16 cellular contexts compared by ENCODE assay signal in genomic region chr18:35500113-35500512, GRCh38. TPM values are rescaled to one million over a fixed set of nuclear protein-coding genes. Genes with fewer than 3 reads are reported as not detected.
A peak's percentile ranks its signal among the peaks of the same experiment; 100 is the strongest.
DNase-seq lines count a peak whose midpoint lies in the region; ATAC-seq, FAIRE-seq and TF ChIP-seq lines count a peak whose summit lies in the region.
"Had no signal": no experiment of that assay in that cellular context is flagged by ENCODE, and none has a peak within 500 bp of the region (broad histone marks: within the 10 kb centered on the region; RNA-seq: fewer than 3 reads in every experiment).

No MANE protein-coding gene starts in this region.

- in situ Hi-C loops in K562 (cut with MboI), result no loop called here

- no peak overlapping the region for H3K9ac ChIP-seq in K562 (ENCODE audit: insufficient read depth in 1 of 2, low read depth in 2 of 2, low read length in 2 of 2)
- H3K9ac ChIP-seq: SK-N-SH had no signal

- CTCF ChIA-PET in K562 (lab: Yijun Ruan, JAX; ENCODE audit: low intra/inter-chr PET ratio), result no interaction called here

- H3K9me3 Mint-ChIP-seq in CD4-positive, CD25-positive, alpha-beta regulatory T cell, result peaks cover 0 to 2% (median 0%) of the 10 kb centered on the region in 7 donors
- H3K9me3 Mint-ChIP-seq in memory B cell, result no peaks in the 10 kb centered on the region
- H3K9me3 Mint-ChIP-seq: H9 had no signal

- H3K4me1 Mint-ChIP-seq in CD4-positive, CD25-positive, alpha-beta regulatory T cell, result peaks cover 12 to 40% (median 31%) of the 10 kb centered on the region in 4 donors
- H3K4me1 Mint-ChIP-seq in memory B cell, result peaks cover 23% of the 10 kb centered on the region

- TF ChIP-seq POLR2A in K562 (conservative IDR thresholded peaks at IDR 0.05) (no peak), erythroblast (IDR thresholded peaks at IDR 0.05; ENCODE audit: low read length) (no peak)

- no peak overlapping the region for H3K4me2 ChIP-seq in K562 (ENCODE audit: insufficient read depth, low read length)
- H3K4me2 ChIP-seq: PC-9, SK-N-SH had no signal

- H3K4me1 ChIP-seq in CD4-positive, CD25-positive, alpha-beta regulatory T cell (ENCODE audit: control insufficient read depth, insufficient read depth, low read length, poor library complexity, severe bottlenecking), result peaks cover 9% of the 10 kb centered on the region
- H3K4me1 ChIP-seq in K562 (replicated peaks in 1 of 2; ENCODE audit: control insufficient read depth in 2 of 2, insufficient read depth in 2 of 2, low read length in 2 of 2), result peaks cover 8 to 27% of the 10 kb centered on the region in 2 experiments; a peak in 4 of 5 replicates
- H3K4me1 ChIP-seq: BE2C had no signal

- peaks cover 23% of the 10 kb centered on the region for H3K79me2 ChIP-seq in K562 (ENCODE audit: control insufficient read depth, insufficient read depth, low read length)

- TF ChIP-seq EP300 in K562 (IDR thresholded peaks at IDR 0.05; ENCODE audit: low read length), result no peak

- no peaks in the 10 kb centered on the region for H4K20me1 ChIP-seq in K562 (replicated peaks; ENCODE audit: control insufficient read depth, insufficient read depth, low read length)

- no peak for TF ChIP-seq RAD21 in K562 (CRISPR knock-in tag; conservative IDR thresholded peaks at IDR 0.05 in 1 of 2, IDR thresholded peaks at IDR 0.05 in 1 of 2)

- no peak for TF ChIP-seq CTCF in K562 (IDR thresholded peaks at IDR 0.05 in 2 of 3, conservative IDR thresholded peaks at IDR 0.05 in 1 of 3; ENCODE audit: insufficient read depth in 2 of 3, low read depth in 1 of 3, low read length in 3 of 3)

- no peak overlapping the region for H3K4me3 ChIP-seq in CD4-positive, CD25-positive, alpha-beta regulatory T cell (ENCODE audit: low read depth, low read length)
- no peak overlapping the region for H3K4me3 ChIP-seq in K562
- H3K4me3 ChIP-seq: PC-9 had no signal

- DNase-seq in CD4-positive, CD25-positive, alpha-beta regulatory T cell, result no peak
- DNase-seq in Kasumi-1 (lab: John Stamatoyannopoulos, UW), result peak; percentile 45 to 65
- DNase-seq in K562 (ENCODE audit: extremely low read depth in 1 of 4, low spot score in 3 of 4), result no peak
- no peak for DNase-seq in memory B cell (ENCODE audit: low spot score in 2 of 2)
- no peak for DNase-seq in erythroblast (lab: John Stamatoyannopoulos, UW)
- DNase-seq in hepatic stellate cell (ENCODE audit: low spot score), result no peak
- DNase-seq: BE2C, H9, Karpas-422, NCI-H1417, NCI-H2029 treated with DMSO at 0.1 percent for 48 hours, NCI-H748 treated with DMSO at 0.1 percent for 48 hours, PC-9, SK-N-SH had no signal

- WGBS in K562 (ENCODE audit: insufficient coverage, low coverage, missing lambda C conversion rate), result 33% methylated on average over 3 of the region's 3 CpGs

- peaks cover 5% of the 10 kb centered on the region for H3K27me3 Mint-ChIP-seq in CD4-positive, CD25-positive, alpha-beta regulatory T cell
- H3K27me3 Mint-ChIP-seq in memory B cell, result no peaks in the 10 kb centered on the region

- peak overlapping the region in 3 of 4 donors; percentile 3 to 55 (median 3) for H3K4me3 Mint-ChIP-seq in CD4-positive, CD25-positive, alpha-beta regulatory T cell
- H3K4me3 Mint-ChIP-seq in memory B cell, result no peak overlapping the region
- H3K4me3 Mint-ChIP-seq: H9 had no signal

- peak overlapping the region; percentile 56 for H2AFZ ChIP-seq in K562 (ENCODE audit: low read depth, low read length)
- H2AFZ ChIP-seq: PC-9 had no signal

- intact Hi-C loops in K562 (cut with micrococcal nuclease), result no loop called here

- H3K9me3 ChIP-seq in CD4-positive, CD25-positive, alpha-beta regulatory T cell (ENCODE audit: control insufficient read depth in 2 of 2, low read length in 2 of 2), result no peaks in the 10 kb centered on the region
- no peaks in the 10 kb centered on the region for H3K9me3 ChIP-seq in K562 (replicated peaks; ENCODE audit: control insufficient read depth, insufficient read depth, low read depth, low read length)
- H3K9me3 ChIP-seq: BE2C, SK-N-SH had no signal

- POLR2A ChIA-PET in K562 (lab: Yijun Ruan, JAX), result no interaction called here

- no TSS peak for BruUV-seq in K562 (replicated peaks; lab: Mats Ljungman, UMichigan)

- H3K27ac ChIP-seq in CD4-positive, CD25-positive, alpha-beta regulatory T cell (ENCODE audit: insufficient read depth, low read length, poor library complexity, severe bottlenecking), result no peak overlapping the region
- H3K27ac ChIP-seq in K562 (ENCODE audit: extremely low read depth, low read depth, low read length), result no peak overlapping the region
- H3K27ac ChIP-seq: PC-9 had no signal

- no peaks in the 10 kb centered on the region for H3K9me1 ChIP-seq in K562 (ENCODE audit: control insufficient read depth, insufficient read depth, low read length)

- no peak for ATAC-seq in CD4-positive, CD25-positive, alpha-beta regulatory T cell (ENCODE audit: low read depth in 2 of 2)
- no peak for ATAC-seq in K562
- ATAC-seq in memory B cell (ENCODE audit: low read depth), result no peak
- ATAC-seq in GM18858 (IDR thresholded peaks at IDR 0.05; ENCODE audit: unreplicated experiment), result no peak
- ATAC-seq: Right ventricle myocardium inferior had no signal

- no peaks in the 10 kb centered on the region for H3K27me3 ChIP-seq in CD4-positive, CD25-positive, alpha-beta regulatory T cell (ENCODE audit: control insufficient read depth, insufficient read depth, low read length)
- H3K27me3 ChIP-seq in K562 (ENCODE audit: control insufficient read depth in 2 of 2, insufficient read depth in 2 of 2, low read length in 2 of 2), result no peaks in the 10 kb centered on the region
- H3K27me3 ChIP-seq: BE2C had no signal

- H3K27ac Mint-ChIP-seq in CD4-positive, CD25-positive, alpha-beta regulatory T cell, result peak overlapping the region in 1 of 3 donors; percentile 73
- peak overlapping the region; percentile 7 for H3K27ac Mint-ChIP-seq in memory B cell
- H3K27ac Mint-ChIP-seq: H9 had no signal

- no peaks in the 10 kb centered on the region for H3K36me3 Mint-ChIP-seq in CD4-positive, CD25-positive, alpha-beta regulatory T cell
- no peaks in the 10 kb centered on the region for H3K36me3 Mint-ChIP-seq in memory B cell

- no peak for FAIRE-seq in K562 (lab: Jason Lieb, UNC)

- no peaks in the 10 kb centered on the region for H3K36me3 ChIP-seq in CD4-positive, CD25-positive, alpha-beta regulatory T cell (ENCODE audit: control insufficient read depth, insufficient read depth, low read length)
- H3K36me3 ChIP-seq in K562 (ENCODE audit: control insufficient read depth, insufficient read depth, low read length), result no peaks in the 10 kb centered on the region
- H3K36me3 ChIP-seq: BE2C had no signal

TF ChIP-seq in K562, 482 proteins besides CTCF, POLR2A, EP300 and RAD21 (continues in another document):
- TF ChIP-seq BHLHE40 (IDR thresholded peaks at IDR 0.05; ENCODE audit: low read length) (peak; percentile 63; the same call in 1 of the 2 replicates), ZFP36 (IDR thresholded peaks at IDR 0.05; ENCODE audit: low read depth, low read length, partially characterized antibody) (no peak), DACH1 (IDR thresholded peaks at IDR 0.05; ENCODE audit: partially characterized antibody) (no peak), THAP12 (CRISPR knock-in tag; IDR thresholded peaks at IDR 0.05) (no peak), NEUROD1 (IDR thresholded peaks at IDR 0.05; ENCODE audit: borderline replicate concordance, low read depth, low read length, partially characterized antibody) (no peak)

RNA-seq across cellular contexts. Expression of gene INO80C, which starts 2.4 kb away (rescaled TPM):
- 25.5 TPM for total RNA-seq in CD4-positive, CD25-positive, alpha-beta regulatory T cell
- polyA plus RNA-seq in CD4-positive, CD25-positive, alpha-beta regulatory T cell, result 10 to 100 TPM; 20.2 to 27.6 (median 24.3) TPM
- total RNA-seq in K562 (2011; cell fraction: chromatin; rRNA removed; ENCODE audit: low replicate concordance), result 9.7 and 20.7 TPM in 2 replicates
- total RNA-seq in K562 (2011; cell fraction: nucleolus; rRNA removed), result 18.0 and 20.5 TPM in 2 replicates
- 18.2 and 19.3 TPM in 2 replicates for total RNA-seq in K562 (2011; cell fraction: nucleoplasm; rRNA removed)
- 14.3 and 19.8 TPM in 2 replicates for total RNA-seq in K562 (2014; rRNA removed)
- total RNA-seq in K562 (2014; rRNA removed; fragmentation: Illumina TruSeq; extraction: Trizol), result 21.4 and 21.6 TPM in 2 replicates
- total RNA-seq in K562 (2015; rRNA removed; fragmentation: Illumina TruSeq; extraction: Trizol), result 18.8 and 19.2 TPM in 2 replicates
- total RNA-seq in K562 (2021), result 42.1 and 46.6 TPM in 2 replicates
- polyA plus RNA-seq in K562 (2011; rRNA removed), result 33.6 and 34.8 TPM in 2 replicates
- polyA plus RNA-seq in K562 (2011; cell fraction: cytosol; rRNA removed), result 27.0 and 27.2 TPM in 2 replicates
- polyA plus RNA-seq in K562 (2011; cell fraction: nucleus; rRNA removed), result 22.8 and 24.3 TPM in 2 replicates
- polyA plus RNA-seq in K562 (2012), result 25.2 and 34.8 TPM in 2 replicates
- polyA plus RNA-seq in K562 (2014; fragmentation: Illumina TruSeq; extraction: Trizol), result 46.6 and 49.8 TPM in 2 replicates
- 10 to 100 TPM; 51.3 to 53.3 TPM for polyA plus RNA-seq in K562 (2014; fragmentation: Nextera tagmentation; extraction: Ambion mirVana)
- polyA plus RNA-seq in K562 (2014; rRNA removed), result 35.3 and 52.2 TPM in 2 replicates
- polyA minus RNA-seq in K562 (2011; rRNA and poly(A)+ RNA removed), result 13.7 and 16.1 TPM in 2 replicates
- 7.3 and 9.1 TPM in 2 replicates for polyA minus RNA-seq in K562 (2011; cell fraction: cytosol; rRNA and poly(A)+ RNA removed)
- 10.4 and 14.7 TPM in 2 replicates for polyA minus RNA-seq in K562 (2011; cell fraction: nucleus; rRNA and poly(A)+ RNA removed)

Comparison
In these comparisons a context has a peak if more than half of its experiments do, and no peak if none do; other contexts are left out.
1. DNase-seq: peak in Kasumi-1 (2 of 2); none in CD4-positive, CD25-positive, alpha-beta regulatory T cell (0 of 3), K562 (0 of 4), memory B cell (0 of 2), erythroblast (0 of 2) and hepatic stellate cell (single experiment).